In genomic region chr20:23207826-23208555, GRCh38 we compare ENCODE assay signal across 21 cellular contexts.
DNase-seq lines count a peak whose midpoint lies in the region; ATAC-seq and TF ChIP-seq lines count a peak whose summit lies in the region.
"Had no signal": no experiment of that assay in that cellular context is flagged by ENCODE, and none has a peak within 500 bp of the region (broad histone marks: within the 10 kb centered on the region; RNA-seq: fewer than 3 reads in every experiment).

No MANE protein-coding gene starts in this region.

- no peaks in the 10 kb centered on the region for H4K20me1 ChIP-seq in Karpas-422 (ENCODE audit: insufficient read depth, low read depth, low read length)

- H2AFZ ChIP-seq in Karpas-422 (ENCODE audit: low read length), result no peak overlapping the region

- ATAC-seq in omental fat pad (ENCODE audit: low FRiP score) (no peak), GM19395 (IDR thresholded peaks at IDR 0.05; ENCODE audit: unreplicated experiment) (no peak)
- ATAC-seq: A549 had no signal

- no peak for TF ChIP-seq POLR2A in esophagus muscularis mucosa (IDR thresholded peaks at IDR 0.05; ENCODE audit: low read depth)

- no peaks in the 10 kb centered on the region for H3K9me2 ChIP-seq in Karpas-422 (replicated peaks; ENCODE audit: insufficient read depth, low read length)

- H3K27ac ChIP-seq in Karpas-422 (ENCODE audit: low read length), result no peak overlapping the region
- no peak overlapping the region for H3K27ac ChIP-seq in coronary artery
- no peak overlapping the region for H3K27ac ChIP-seq in esophagus muscularis mucosa (replicated peaks in 1 of 4)
- H3K27ac ChIP-seq: A549 had no signal

- H3K9ac ChIP-seq in Karpas-422 (ENCODE audit: low read length), result no peak overlapping the region

- H3K79me2 ChIP-seq in Karpas-422 (ENCODE audit: low read length), result no peaks in the 10 kb centered on the region

- H3K4me2 ChIP-seq in Karpas-422 (ENCODE audit: low read depth, low read length, poor library complexity, severe bottlenecking), result no peak overlapping the region
- H3K4me2 ChIP-seq: A549 had no signal

- WGBS in esophagus muscularis mucosa, result 100% methylated on average over 1 of the region's 1 CpG

- peak; percentile 74 for DNase-seq in Karpas-422
- peak; percentile 35 for DNase-seq in coronary artery (ENCODE audit: low spot score)
- DNase-seq in esophagus muscularis mucosa (ENCODE audit: extremely low spot score), result peak; percentile 91
- no peak for DNase-seq in omental fat pad (ENCODE audit: low spot score)
- DNase-seq in superior temporal gyrus (ENCODE audit: extremely low spot score), result no peak
- no peak for DNase-seq in NCI-H1048 (lab: John Stamatoyannopoulos, UW)
- DNase-seq: 8988T; ACHN; AML-193; BE2C; C1 segment of cervical spinal cord; Calu3; CD4-positive, alpha-beta memory T cell; COR-L47; DMS53; DND-41; GOT3; HFFc6 had no signal

- H3K36me3 ChIP-seq in Karpas-422 (ENCODE audit: insufficient read depth, low read length) (no peaks in the 10 kb centered on the region), esophagus muscularis mucosa (no peaks in the 10 kb centered on the region)
- H3K36me3 ChIP-seq: BE2C, HAP-1 had no signal

- H3K4me1 ChIP-seq in Karpas-422 (ENCODE audit: low read length) (peaks cover 10% of the 10 kb centered on the region), esophagus muscularis mucosa (peaks cover 24 to 38% (median 30%) of the 10 kb centered on the region in 4 donors)
- H3K4me1 ChIP-seq: A549, BE2C, HAP-1 had no signal

- H3K4me3 ChIP-seq in Karpas-422 (ENCODE audit: low read length), result no peak overlapping the region
- H3K4me3 ChIP-seq in coronary artery, result no peak overlapping the region
- H3K4me3 ChIP-seq in esophagus muscularis mucosa, result no peak overlapping the region
- H3K4me3 ChIP-seq: A549, HAP-1 had no signal

- TF ChIP-seq CTCF in coronary artery (IDR thresholded peaks at IDR 0.05), result no peak
- no peak for TF ChIP-seq CTCF in esophagus muscularis mucosa (IDR thresholded peaks at IDR 0.05)
- TF ChIP-seq CTCF in omental fat pad (IDR thresholded peaks at IDR 0.05), result no peak

- H3K9me3 ChIP-seq in Karpas-422 (ENCODE audit: low read length) (no peaks in the 10 kb centered on the region), esophagus muscularis mucosa (no peaks in the 10 kb centered on the region)
- H3K9me3 ChIP-seq: A549, BE2C, HAP-1 had no signal

- H3K27me3 ChIP-seq in Karpas-422 (ENCODE audit: low read length) (no peaks in the 10 kb centered on the region), esophagus muscularis mucosa (no peaks in the 10 kb centered on the region)
- H3K27me3 ChIP-seq: BE2C had no signal

- intact Hi-C loops in esophagus muscularis mucosa (cut with DNase I), result no loop called here

- no peak for TF ChIP-seq EP300 in esophagus muscularis mucosa (IDR thresholded peaks at IDR 0.05)

Comparison
In these comparisons a context has a peak if more than half of its experiments do, and no peak if none do; other contexts are left out.
1. DNase-seq: peak in Karpas-422 (single experiment), coronary artery (single experiment) and esophagus muscularis mucosa (single experiment); none in omental fat pad (single experiment), superior temporal gyrus (single experiment) and NCI-H1048 (single experiment).